14 cellular contexts compared by ENCODE assay signal in genomic region chr2:9092383-9093282, GRCh38.
A peak's percentile ranks its signal among the peaks of the same experiment; 100 is the strongest.
DNase-seq lines count a peak whose midpoint lies in the region; ATAC-seq and TF ChIP-seq lines count a peak whose summit lies in the region.
"Had no signal": no experiment of that assay in that cellular context is flagged by ENCODE, and none has a peak within 500 bp of the region (broad histone marks: within the 10 kb centered on the region; RNA-seq: fewer than 3 reads in every experiment).

No MANE protein-coding gene starts in this region.

- peaks cover 1% of the 10 kb centered on the region for H3K79me1 ChIP-seq in neuronal stem cell (ENCODE audit: low read depth, low read length)

- no peaks in the 10 kb centered on the region for H3K36me3 ChIP-seq in neuronal stem cell (replicated peaks in 1 of 2; ENCODE audit: control insufficient read depth in 2 of 2, insufficient read depth in 2 of 2, low read length in 2 of 2)
- H3K36me3 ChIP-seq: thyroid gland had no signal

- H3K9ac ChIP-seq in neuronal stem cell (ENCODE audit: low read depth, low read length, poor library complexity): no peak overlapping the region

- H3K4ac ChIP-seq in neuronal stem cell (ENCODE audit: low read length): no peak overlapping the region

- H3K27ac Mint-ChIP-seq in osteocyte (ENCODE audit: unreplicated experiment): peak overlapping the region; percentile 51
- no peak overlapping the region for H3K27ac Mint-ChIP-seq in activated T-helper 1 cell treated with anti-CD3 and anti-CD28 coated beads, Interleukin-12 subunit alpha, Interleukin-12 subunit beta, Interleukin-2, Interleukin-4 antibody, amounts not matched to agents 30 ng/mL and 10 ng/mL and 1 ng/mL, durations not matched to agents 14 hours and 24 hours and 36 hours
- H3K27ac Mint-ChIP-seq: activated T-helper 17 cell treated with anti-CD3 and anti-CD28 coated beads, Interleukin-2, amount 50 U/mL, for 72 hours; nephron progenitor cell had no signal

- TF ChIP-seq CTCF in osteocyte (IDR thresholded peaks at IDR 0.05): no peak

- no peak overlapping the region for H4K91ac ChIP-seq in neuronal stem cell (ENCODE audit: low read depth, low read length, poor library complexity)

- no peaks in the 10 kb centered on the region for H3K27me3 Mint-ChIP-seq in osteocyte (ENCODE audit: unreplicated experiment)
- H3K27me3 Mint-ChIP-seq in activated T-helper 1 cell treated with anti-CD3 and anti-CD28 coated beads, Interleukin-12 subunit alpha, Interleukin-12 subunit beta, Interleukin-2, Interleukin-4 antibody, amounts not matched to agents 30 ng/mL and 10 ng/mL and 1 ng/mL, durations not matched to agents 14 hours and 24 hours and 36 hours (ENCODE audit: insufficient read depth): peaks cover 11% of the 10 kb centered on the region

- H3K9me3 ChIP-seq in neuronal stem cell (replicated peaks in 1 of 2; ENCODE audit: control insufficient read depth in 2 of 2, insufficient read depth in 1 of 2, low read depth in 1 of 2, low read length in 2 of 2): peaks cover 0 to 2% of the 10 kb centered on the region in 2 donors
- H3K9me3 ChIP-seq: thyroid gland had no signal

- H3K4me2 ChIP-seq in neuronal stem cell (ENCODE audit: insufficient read depth, low read length, poor library complexity, severe bottlenecking): no peak overlapping the region

- peak; percentile 96 for ATAC-seq in GM21723 (IDR thresholded peaks at IDR 0.05; ENCODE audit: unreplicated experiment)
- peak; percentile 84 for ATAC-seq in HG03280 (IDR thresholded peaks at IDR 0.05; ENCODE audit: unreplicated experiment)
- ATAC-seq: activated T-helper 17 cell treated with anti-CD3 and anti-CD28 coated beads, Interleukin-2, amount 50 U/mL, for 72 hours had no signal

- no peak overlapping the region for H4K8ac ChIP-seq in neuronal stem cell (ENCODE audit: low read depth, low read length)

- H3K4me1 ChIP-seq in neuronal stem cell (ENCODE audit: control insufficient read depth in 2 of 2, insufficient read depth in 1 of 2, low read depth in 1 of 2, low read length in 2 of 2): peaks cover 1 to 8% of the 10 kb centered on the region in 2 donors

- H3K23ac ChIP-seq in neuronal stem cell (ENCODE audit: low read depth, low read length, poor library complexity): no peak overlapping the region

- no peak overlapping the region for H3K4me3 ChIP-seq in neuronal stem cell (ENCODE audit: low read length in 2 of 2)
- H3K4me3 ChIP-seq: thyroid gland had no signal

- H2BK5ac ChIP-seq in neuronal stem cell (ENCODE audit: low read length): no peak overlapping the region

- no peak overlapping the region for H3K27ac ChIP-seq in neuronal stem cell (replicated peaks; ENCODE audit: low read length)
- H3K27ac ChIP-seq: thyroid gland had no signal

- H3K9me3 Mint-ChIP-seq in osteocyte (ENCODE audit: unreplicated experiment): no peaks in the 10 kb centered on the region
- no peaks in the 10 kb centered on the region for H3K9me3 Mint-ChIP-seq in activated T-helper 1 cell treated with anti-CD3 and anti-CD28 coated beads, Interleukin-12 subunit alpha, Interleukin-12 subunit beta, Interleukin-2, Interleukin-4 antibody, amounts not matched to agents 30 ng/mL and 10 ng/mL and 1 ng/mL, durations not matched to agents 14 hours and 24 hours and 36 hours
- H3K9me3 Mint-ChIP-seq: activated T-helper 17 cell treated with anti-CD3 and anti-CD28 coated beads, Interleukin-2, amount 50 U/mL, for 72 hours; nephron progenitor cell had no signal

- intact Hi-C loops in activated T-helper 1 cell treated with anti-CD3 and anti-CD28 coated beads, Interleukin-12 subunit alpha, Interleukin-12 subunit beta, Interleukin-2, Interleukin-4 antibody, amounts not matched to agents 30 ng/mL and 10 ng/mL and 1 ng/mL, durations not matched to agents 14 hours and 24 hours and 36 hours (cut with micrococcal nuclease): no loop called here

- peaks cover 0 to 4% (median 0%) of the 10 kb centered on the region in 3 experiments for H3K27me3 ChIP-seq in neuronal stem cell (ENCODE audit: control insufficient read depth in 3 of 3, insufficient read depth in 3 of 3, low read depth in 1 of 3, low read length in 3 of 3)
- H3K27me3 ChIP-seq: thyroid gland had no signal

- no peak overlapping the region for H2BK120ac ChIP-seq in neuronal stem cell (ENCODE audit: low read depth, low read length)

- no CpG with 5 or more reads among the region's 7 CpGs for WGBS in neuronal stem cell (ENCODE audit: extremely low coverage in 2 of 2, insufficient read length in 2 of 2, insufficient replicate concordance in 1 of 2), 2 donors

- no peak overlapping the region for H2BK12ac ChIP-seq in neuronal stem cell (ENCODE audit: low read length)

- H3K4me3 Mint-ChIP-seq in osteocyte (ENCODE audit: unreplicated experiment): no peak overlapping the region
- H3K4me3 Mint-ChIP-seq in activated T-helper 1 cell treated with anti-CD3 and anti-CD28 coated beads, Interleukin-12 subunit alpha, Interleukin-12 subunit beta, Interleukin-2, Interleukin-4 antibody, amounts not matched to agents 30 ng/mL and 10 ng/mL and 1 ng/mL, durations not matched to agents 14 hours and 24 hours and 36 hours: no peak overlapping the region
- H3K4me3 Mint-ChIP-seq: activated T-helper 17 cell treated with anti-CD3 and anti-CD28 coated beads, Interleukin-2, amount 50 U/mL, for 72 hours; nephron progenitor cell had no signal

- H2BK15ac ChIP-seq in neuronal stem cell (ENCODE audit: low read length): no peak overlapping the region

- H2AFZ ChIP-seq in neuronal stem cell (ENCODE audit: low read length): no peak overlapping the region

- no peak overlapping the region for H3K14ac ChIP-seq in neuronal stem cell (ENCODE audit: low read length)

- H2AK5ac ChIP-seq in neuronal stem cell (ENCODE audit: low read depth, low read length): no peak overlapping the region

- H3K36me3 Mint-ChIP-seq in osteocyte (ENCODE audit: unreplicated experiment): no peaks in the 10 kb centered on the region
- no peaks in the 10 kb centered on the region for H3K36me3 Mint-ChIP-seq in activated T-helper 1 cell treated with anti-CD3 and anti-CD28 coated beads, Interleukin-12 subunit alpha, Interleukin-12 subunit beta, Interleukin-2, Interleukin-4 antibody, amounts not matched to agents 30 ng/mL and 10 ng/mL and 1 ng/mL, durations not matched to agents 14 hours and 24 hours and 36 hours (ENCODE audit: low read depth)

- H3K18ac ChIP-seq in neuronal stem cell (ENCODE audit: low read length): no peak overlapping the region

- peaks cover 58% of the 10 kb centered on the region for H3K4me1 Mint-ChIP-seq in osteocyte (ENCODE audit: unreplicated experiment)
- no peaks in the 10 kb centered on the region for H3K4me1 Mint-ChIP-seq in activated T-helper 1 cell treated with anti-CD3 and anti-CD28 coated beads, Interleukin-12 subunit alpha, Interleukin-12 subunit beta, Interleukin-2, Interleukin-4 antibody, amounts not matched to agents 30 ng/mL and 10 ng/mL and 1 ng/mL, durations not matched to agents 14 hours and 24 hours and 36 hours (ENCODE audit: low read depth)
- H3K4me1 Mint-ChIP-seq: activated T-helper 17 cell treated with anti-CD3 and anti-CD28 coated beads, Interleukin-2, amount 50 U/mL, for 72 hours had no signal

- peak; percentile 29 to 62 for DNase-seq in NOMO-1 (lab: John Stamatoyannopoulos, UW; ENCODE audit: unreplicated experiment in 2 of 2)
- DNase-seq in NOMO-1 treated with dmso at 0.1 percent for 144 hours (lab: John Stamatoyannopoulos, UW; ENCODE audit: unreplicated experiment): no peak
- no peak for DNase-seq in osteocyte (ENCODE audit: extremely low spot score, unreplicated experiment)
- no peak for DNase-seq in neuronal stem cell (ENCODE audit: low spot score)
- no peak for DNase-seq in NCI-H1694 (lab: John Stamatoyannopoulos, UW)
- no peak for DNase-seq in activated T-helper 1 cell treated with anti-CD3 and anti-CD28 coated beads, Interleukin-12 subunit alpha, Interleukin-12 subunit beta, Interleukin-2, Interleukin-4 antibody, amounts not matched to agents 30 ng/mL and 10 ng/mL and 1 ng/mL, durations not matched to agents 14 hours and 24 hours and 36 hours (ENCODE audit: low spot score)
- DNase-seq: GDM1, NCI-H510A, nephron progenitor cell, T-helper 9 cell, thyroid gland had no signal

Comparison
In these comparisons a context has a peak if more than half of its experiments do, and no peak if none do; other contexts are left out.
1. DNase-seq: peak in NOMO-1 (2 of 2); none in NOMO-1 treated with dmso at 0.1 percent for 144 hours (single experiment), osteocyte (single experiment), neuronal stem cell (single experiment), NCI-H1694 (single experiment) and activated T-helper 1 cell treated with anti-CD3 and anti-CD28 coated beads, Interleukin-12 subunit alpha, Interleukin-12 subunit beta, Interleukin-2, Interleukin-4 antibody, amounts not matched to agents 30 ng/mL and 10 ng/mL and 1 ng/mL, durations not matched to agents 14 hours and 24 hours and 36 hours (single experiment).